In genomic region chr9:129995409-129996160, GRCh38 we compare ENCODE assay signal across 2 cellular contexts.
TF ChIP-seq lines count a peak whose summit lies in the region.

No MANE protein-coding gene starts in this region.

TF ChIP-seq in liver, 16 proteins besides CTCF, POLR2A, EP300 and RAD21:
- no peak for TF ChIP-seq NR2F2 (IDR thresholded peaks at IDR 0.05)
- no peak for TF ChIP-seq HNF4G (IDR thresholded peaks at IDR 0.05)
- no peak for TF ChIP-seq SP1 (IDR thresholded peaks at IDR 0.05)
- no peak for TF ChIP-seq TAF1 (conservative IDR thresholded peaks at IDR 0.05)
- TF ChIP-seq RXRA (IDR thresholded peaks at IDR 0.05): no peak
- no peak for TF ChIP-seq FOXA1 (IDR thresholded peaks at IDR 0.05)
- no peak for TF ChIP-seq EGR1 (IDR thresholded peaks at IDR 0.05; ENCODE audit: low read depth in 2 of 2)
- TF ChIP-seq FOXA2 (IDR thresholded peaks at IDR 0.05): no peak
- TF ChIP-seq, protein P1, sequence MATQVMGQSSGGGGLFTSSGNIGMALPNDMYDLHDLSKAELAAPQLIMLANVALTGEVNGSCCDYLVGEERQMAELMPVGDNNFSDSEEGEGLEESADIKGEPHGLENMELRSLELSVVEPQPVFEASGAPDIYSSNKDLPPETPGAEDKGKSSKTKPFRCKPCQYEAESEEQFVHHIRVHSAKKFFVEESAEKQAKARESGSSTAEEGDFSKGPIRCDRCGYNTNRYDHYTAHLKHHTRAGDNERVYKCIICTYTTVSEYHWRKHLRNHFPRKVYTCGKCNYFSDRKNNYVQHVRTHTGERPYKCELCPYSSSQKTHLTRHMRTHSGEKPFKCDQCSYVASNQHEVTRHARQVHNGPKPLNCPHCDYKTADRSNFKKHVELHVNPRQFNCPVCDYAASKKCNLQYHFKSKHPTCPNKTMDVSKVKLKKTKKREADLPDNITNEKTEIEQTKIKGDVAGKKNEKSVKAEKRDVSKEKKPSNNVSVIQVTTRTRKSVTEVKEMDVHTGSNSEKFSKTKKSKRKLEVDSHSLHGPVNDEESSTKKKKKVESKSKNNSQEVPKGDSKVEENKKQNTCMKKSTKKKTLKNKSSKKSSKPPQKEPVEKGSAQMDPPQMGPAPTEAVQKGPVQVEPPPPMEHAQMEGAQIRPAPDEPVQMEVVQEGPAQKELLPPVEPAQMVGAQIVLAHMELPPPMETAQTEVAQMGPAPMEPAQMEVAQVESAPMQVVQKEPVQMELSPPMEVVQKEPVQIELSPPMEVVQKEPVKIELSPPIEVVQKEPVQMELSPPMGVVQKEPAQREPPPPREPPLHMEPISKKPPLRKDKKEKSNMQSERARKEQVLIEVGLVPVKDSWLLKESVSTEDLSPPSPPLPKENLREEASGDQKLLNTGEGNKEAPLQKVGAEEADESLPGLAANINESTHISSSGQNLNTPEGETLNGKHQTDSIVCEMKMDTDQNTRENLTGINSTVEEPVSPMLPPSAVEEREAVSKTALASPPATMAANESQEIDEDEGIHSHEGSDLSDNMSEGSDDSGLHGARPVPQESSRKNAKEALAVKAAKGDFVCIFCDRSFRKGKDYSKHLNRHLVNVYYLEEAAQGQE (IDR thresholded peaks at IDR 0.05): no peak
- TF ChIP-seq, protein P2, sequence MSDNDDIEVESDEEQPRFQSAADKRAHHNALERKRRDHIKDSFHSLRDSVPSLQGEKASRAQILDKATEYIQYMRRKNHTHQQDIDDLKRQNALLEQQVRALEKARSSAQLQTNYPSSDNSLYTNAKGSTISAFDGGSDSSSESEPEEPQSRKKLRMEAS (IDR thresholded peaks at IDR 0.05): no peak
- no peak for TF ChIP-seq HNF4A (conservative IDR thresholded peaks at IDR 0.05)
- TF ChIP-seq, protein P3, sequence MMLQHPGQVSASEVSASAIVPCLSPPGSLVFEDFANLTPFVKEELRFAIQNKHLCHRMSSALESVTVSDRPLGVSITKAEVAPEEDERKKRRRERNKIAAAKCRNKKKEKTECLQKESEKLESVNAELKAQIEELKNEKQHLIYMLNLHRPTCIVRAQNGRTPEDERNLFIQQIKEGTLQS (IDR thresholded peaks at IDR 0.05): no peak
- TF ChIP-seq JUND (IDR thresholded peaks at IDR 0.05): no peak
- TF ChIP-seq ZBTB33 (IDR thresholded peaks at IDR 0.05): no peak
- no peak for TF ChIP-seq YY1 (IDR thresholded peaks at IDR 0.05)
- TF ChIP-seq GABPA (IDR thresholded peaks at IDR 0.05 in 1 of 2, conservative IDR thresholded peaks at IDR 0.05 in 1 of 2): no peak

TF ChIP-seq in HepG2, 621 proteins besides CTCF, POLR2A, EP300 and RAD21:
- TF ChIP-seq ZNF230 (CRISPR knock-in tag; IDR thresholded peaks at IDR 0.05): no peak
- no peak for TF ChIP-seq YEATS2 (CRISPR knock-in tag; IDR thresholded peaks at IDR 0.05; ENCODE audit: borderline replicate concordance)
- no peak for TF ChIP-seq ZNF703 (CRISPR knock-in tag; IDR thresholded peaks at IDR 0.05; ENCODE audit: borderline replicate concordance)
- TF ChIP-seq ZNF816 (CRISPR knock-in tag; IDR thresholded peaks at IDR 0.05; ENCODE audit: borderline replicate concordance): no peak
- TF ChIP-seq HNF1B (CRISPR knock-in tag; IDR thresholded peaks at IDR 0.05): no peak
- TF ChIP-seq ZNF629 (CRISPR knock-in tag; conservative IDR thresholded peaks at IDR 0.05): no peak
- no peak for TF ChIP-seq ZNF773 (CRISPR knock-in tag; IDR thresholded peaks at IDR 0.05; ENCODE audit: borderline replicate concordance)
- TF ChIP-seq ELF1 (CRISPR knock-in tag; IDR thresholded peaks at IDR 0.05): no peak
- TF ChIP-seq, protein P4, sequence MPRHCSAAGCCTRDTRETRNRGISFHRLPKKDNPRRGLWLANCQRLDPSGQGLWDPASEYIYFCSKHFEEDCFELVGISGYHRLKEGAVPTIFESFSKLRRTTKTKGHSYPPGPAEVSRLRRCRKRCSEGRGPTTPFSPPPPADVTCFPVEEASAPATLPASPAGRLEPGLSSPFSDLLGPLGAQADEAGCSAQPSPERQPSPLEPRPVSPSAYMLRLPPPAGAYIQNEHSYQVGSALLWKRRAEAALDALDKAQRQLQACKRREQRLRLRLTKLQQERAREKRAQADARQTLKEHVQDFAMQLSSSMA (CRISPR knock-in tag; IDR thresholded peaks at IDR 0.05): no peak
- no peak for TF ChIP-seq ZNF512 (CRISPR knock-in tag; IDR thresholded peaks at IDR 0.05)
- no peak for TF ChIP-seq KAT8 (CRISPR knock-in tag; IDR thresholded peaks at IDR 0.05)
- no peak for TF ChIP-seq ATRX (CRISPR knock-in tag; IDR thresholded peaks at IDR 0.05; ENCODE audit: borderline replicate concordance)
- TF ChIP-seq KDM3A (CRISPR knock-in tag; IDR thresholded peaks at IDR 0.05; ENCODE audit: low read depth): no peak
- no peak for TF ChIP-seq RARA (CRISPR knock-in tag; IDR thresholded peaks at IDR 0.05)
- no peak for TF ChIP-seq HOXA5 (CRISPR knock-in tag; IDR thresholded peaks at IDR 0.05)
- no peak for TF ChIP-seq PHB2 (IDR thresholded peaks at IDR 0.05; ENCODE audit: partially characterized antibody)
